1 cellular context compared by ENCODE assay signal in genomic region chr14:65412881-65413738, GRCh38.
A peak's percentile ranks its signal among the peaks of the same experiment; 100 is the strongest.
TF ChIP-seq lines count a peak whose summit lies in the region.

No MANE protein-coding gene starts in this region.

TF ChIP-seq in HepG2, 621 proteins besides CTCF, POLR2A, EP300 and RAD21 (continued from another document and continues in another):
- TF ChIP-seq PATZ1 (CRISPR knock-in tag; IDR thresholded peaks at IDR 0.05): 0 out of 2 replicates have a peak, but pooled peaks have one; percentile 12
- TF ChIP-seq ZNF792 (CRISPR knock-in tag; IDR thresholded peaks at IDR 0.05): no peak
- TF ChIP-seq, protein P1, sequence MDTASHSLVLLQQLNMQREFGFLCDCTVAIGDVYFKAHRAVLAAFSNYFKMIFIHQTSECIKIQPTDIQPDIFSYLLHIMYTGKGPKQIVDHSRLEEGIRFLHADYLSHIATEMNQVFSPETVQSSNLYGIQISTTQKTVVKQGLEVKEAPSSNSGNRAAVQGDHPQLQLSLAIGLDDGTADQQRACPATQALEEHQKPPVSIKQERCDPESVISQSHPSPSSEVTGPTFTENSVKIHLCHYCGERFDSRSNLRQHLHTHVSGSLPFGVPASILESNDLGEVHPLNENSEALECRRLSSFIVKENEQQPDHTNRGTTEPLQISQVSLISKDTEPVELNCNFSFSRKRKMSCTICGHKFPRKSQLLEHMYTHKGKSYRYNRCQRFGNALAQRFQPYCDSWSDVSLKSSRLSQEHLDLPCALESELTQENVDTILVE (CRISPR knock-in tag; IDR thresholded peaks at IDR 0.05): no peak
- peak; percentile 68 for TF ChIP-seq HNRNPLL (IDR thresholded peaks at IDR 0.05; ENCODE audit: low read depth, low read length, poor library complexity, severe bottlenecking)
- no peak for TF ChIP-seq NR3C1 (CRISPR knock-in tag; IDR thresholded peaks at IDR 0.05)
- TF ChIP-seq ZNF17 (CRISPR knock-in tag; IDR thresholded peaks at IDR 0.05): no peak
- TF ChIP-seq NFIC (IDR thresholded peaks at IDR 0.05; ENCODE audit: low read length): no peak
- 0 out of 2 replicates have a peak, but pooled peaks have one; percentile 30 for TF ChIP-seq E2F5 (CRISPR knock-in tag; conservative IDR thresholded peaks at IDR 0.05)
- TF ChIP-seq ZNF317 (CRISPR knock-in tag; IDR thresholded peaks at IDR 0.05): 0 out of 2 replicates have a peak, but pooled peaks have one; percentile 40
- TF ChIP-seq ZNF605 (CRISPR knock-in tag; IDR thresholded peaks at IDR 0.05): no peak
- no peak for TF ChIP-seq ZSCAN20 (CRISPR knock-in tag; IDR thresholded peaks at IDR 0.05; ENCODE audit: borderline replicate concordance)
- TF ChIP-seq ZNF713 (CRISPR knock-in tag; IDR thresholded peaks at IDR 0.05): no peak
- no peak for TF ChIP-seq FOXA1 (IDR thresholded peaks at IDR 0.05)
- TF ChIP-seq FOXA1 (CRISPR knock-in tag; IDR thresholded peaks at IDR 0.05): 0 out of 2 replicates have a peak, but pooled peaks have one; percentile 2
- TF ChIP-seq ZSCAN22 (CRISPR knock-in tag; IDR thresholded peaks at IDR 0.05): no peak
- TF ChIP-seq TCF7L2 (IDR thresholded peaks at IDR 0.05; ENCODE audit: low read depth, low read length): no peak
- TF ChIP-seq ZNF784 (CRISPR knock-in tag; IDR thresholded peaks at IDR 0.05; ENCODE audit: borderline replicate concordance): no peak
- TF ChIP-seq RCOR2 (CRISPR knock-in tag; IDR thresholded peaks at IDR 0.05): no peak
- TF ChIP-seq NFKBIZ (CRISPR knock-in tag; IDR thresholded peaks at IDR 0.05): no peak
- TF ChIP-seq, protein P2, sequence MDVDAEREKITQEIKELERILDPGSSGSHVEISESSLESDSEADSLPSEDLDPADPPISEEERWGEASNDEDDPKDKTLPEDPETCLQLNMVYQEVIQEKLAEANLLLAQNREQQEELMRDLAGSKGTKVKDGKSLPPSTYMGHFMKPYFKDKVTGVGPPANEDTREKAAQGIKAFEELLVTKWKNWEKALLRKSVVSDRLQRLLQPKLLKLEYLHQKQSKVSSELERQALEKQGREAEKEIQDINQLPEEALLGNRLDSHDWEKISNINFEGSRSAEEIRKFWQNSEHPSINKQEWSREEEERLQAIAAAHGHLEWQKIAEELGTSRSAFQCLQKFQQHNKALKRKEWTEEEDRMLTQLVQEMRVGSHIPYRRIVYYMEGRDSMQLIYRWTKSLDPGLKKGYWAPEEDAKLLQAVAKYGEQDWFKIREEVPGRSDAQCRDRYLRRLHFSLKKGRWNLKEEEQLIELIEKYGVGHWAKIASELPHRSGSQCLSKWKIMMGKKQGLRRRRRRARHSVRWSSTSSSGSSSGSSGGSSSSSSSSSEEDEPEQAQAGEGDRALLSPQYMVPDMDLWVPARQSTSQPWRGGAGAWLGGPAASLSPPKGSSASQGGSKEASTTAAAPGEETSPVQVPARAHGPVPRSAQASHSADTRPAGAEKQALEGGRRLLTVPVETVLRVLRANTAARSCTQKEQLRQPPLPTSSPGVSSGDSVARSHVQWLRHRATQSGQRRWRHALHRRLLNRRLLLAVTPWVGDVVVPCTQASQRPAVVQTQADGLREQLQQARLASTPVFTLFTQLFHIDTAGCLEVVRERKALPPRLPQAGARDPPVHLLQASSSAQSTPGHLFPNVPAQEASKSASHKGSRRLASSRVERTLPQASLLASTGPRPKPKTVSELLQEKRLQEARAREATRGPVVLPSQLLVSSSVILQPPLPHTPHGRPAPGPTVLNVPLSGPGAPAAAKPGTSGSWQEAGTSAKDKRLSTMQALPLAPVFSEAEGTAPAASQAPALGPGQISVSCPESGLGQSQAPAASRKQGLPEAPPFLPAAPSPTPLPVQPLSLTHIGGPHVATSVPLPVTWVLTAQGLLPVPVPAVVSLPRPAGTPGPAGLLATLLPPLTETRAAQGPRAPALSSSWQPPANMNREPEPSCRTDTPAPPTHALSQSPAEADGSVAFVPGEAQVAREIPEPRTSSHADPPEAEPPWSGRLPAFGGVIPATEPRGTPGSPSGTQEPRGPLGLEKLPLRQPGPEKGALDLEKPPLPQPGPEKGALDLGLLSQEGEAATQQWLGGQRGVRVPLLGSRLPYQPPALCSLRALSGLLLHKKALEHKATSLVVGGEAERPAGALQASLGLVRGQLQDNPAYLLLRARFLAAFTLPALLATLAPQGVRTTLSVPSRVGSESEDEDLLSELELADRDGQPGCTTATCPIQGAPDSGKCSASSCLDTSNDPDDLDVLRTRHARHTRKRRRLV (CRISPR knock-in tag; IDR thresholded peaks at IDR 0.05): 0 out of 2 replicates have a peak, but pooled peaks have one; percentile 14
- TF ChIP-seq ZFP90 (CRISPR knock-in tag; IDR thresholded peaks at IDR 0.05; ENCODE audit: borderline replicate concordance): peak; percentile 54; the same call in 1 of the 2 replicates
- TF ChIP-seq, protein P3, sequence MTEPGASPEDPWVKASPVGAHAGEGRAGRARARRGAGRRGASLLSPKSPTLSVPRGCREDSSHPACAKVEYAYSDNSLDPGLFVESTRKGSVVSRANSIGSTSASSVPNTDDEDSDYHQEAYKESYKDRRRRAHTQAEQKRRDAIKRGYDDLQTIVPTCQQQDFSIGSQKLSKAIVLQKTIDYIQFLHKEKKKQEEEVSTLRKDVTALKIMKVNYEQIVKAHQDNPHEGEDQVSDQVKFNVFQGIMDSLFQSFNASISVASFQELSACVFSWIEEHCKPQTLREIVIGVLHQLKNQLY (CRISPR knock-in tag; IDR thresholded peaks at IDR 0.05): no peak
- TF ChIP-seq ZNF780A (CRISPR knock-in tag; IDR thresholded peaks at IDR 0.05): no peak
- TF ChIP-seq HOXA9 (CRISPR knock-in tag; IDR thresholded peaks at IDR 0.05; ENCODE audit: borderline replicate concordance): 0 out of 2 replicates have a peak, but pooled peaks have one; percentile 45
- no peak for TF ChIP-seq NFYC (CRISPR knock-in tag; IDR thresholded peaks at IDR 0.05)
- TF ChIP-seq ZNF430 (CRISPR knock-in tag; IDR thresholded peaks at IDR 0.05): peak; percentile 5; the same call in 1 of the 2 replicates
- TF ChIP-seq, protein P4, sequence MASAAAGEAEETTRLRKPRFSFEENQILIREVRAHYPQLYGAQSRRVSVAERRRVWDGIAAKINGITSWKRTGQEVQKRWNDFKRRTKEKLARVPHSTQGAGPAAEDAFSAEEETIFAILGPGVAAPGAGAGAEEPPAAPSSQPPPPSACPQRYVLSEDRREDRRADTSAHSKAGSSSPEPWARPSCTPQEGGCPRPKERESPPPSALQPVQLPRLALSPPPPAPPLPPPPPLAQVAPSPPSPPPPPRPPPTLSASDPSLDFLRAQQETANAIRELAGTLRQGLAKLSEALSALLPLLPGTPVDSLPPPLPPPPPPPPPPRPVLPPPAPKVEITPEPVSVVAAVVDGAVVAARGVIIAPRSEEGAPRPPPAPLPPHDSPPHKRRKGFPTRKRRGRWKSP (CRISPR knock-in tag; IDR thresholded peaks at IDR 0.05): peak; percentile 15; the same call in 1 of the 2 replicates
- TF ChIP-seq DMAP1 (CRISPR knock-in tag; IDR thresholded peaks at IDR 0.05): 0 out of 2 replicates have a peak, but pooled peaks have one; percentile 44
- TF ChIP-seq SNAI1 (CRISPR knock-in tag; IDR thresholded peaks at IDR 0.05; ENCODE audit: borderline replicate concordance): no peak
- no peak for TF ChIP-seq KDM3A (CRISPR knock-in tag; IDR thresholded peaks at IDR 0.05; ENCODE audit: low read depth)
- TF ChIP-seq SMYD3 (CRISPR knock-in tag; IDR thresholded peaks at IDR 0.05): no peak
- TF ChIP-seq CENPT (CRISPR knock-in tag; IDR thresholded peaks at IDR 0.05; ENCODE audit: low read depth): no peak
- no peak for TF ChIP-seq SRSF1 (optimal IDR thresholded peaks at IDR 0.05; ENCODE audit: low read depth, low read length)
- TF ChIP-seq ZMAT3 (CRISPR knock-in tag; conservative IDR thresholded peaks at IDR 0.05): peak; percentile 69; the same call in 1 of the 2 replicates
- TF ChIP-seq, protein P5, sequence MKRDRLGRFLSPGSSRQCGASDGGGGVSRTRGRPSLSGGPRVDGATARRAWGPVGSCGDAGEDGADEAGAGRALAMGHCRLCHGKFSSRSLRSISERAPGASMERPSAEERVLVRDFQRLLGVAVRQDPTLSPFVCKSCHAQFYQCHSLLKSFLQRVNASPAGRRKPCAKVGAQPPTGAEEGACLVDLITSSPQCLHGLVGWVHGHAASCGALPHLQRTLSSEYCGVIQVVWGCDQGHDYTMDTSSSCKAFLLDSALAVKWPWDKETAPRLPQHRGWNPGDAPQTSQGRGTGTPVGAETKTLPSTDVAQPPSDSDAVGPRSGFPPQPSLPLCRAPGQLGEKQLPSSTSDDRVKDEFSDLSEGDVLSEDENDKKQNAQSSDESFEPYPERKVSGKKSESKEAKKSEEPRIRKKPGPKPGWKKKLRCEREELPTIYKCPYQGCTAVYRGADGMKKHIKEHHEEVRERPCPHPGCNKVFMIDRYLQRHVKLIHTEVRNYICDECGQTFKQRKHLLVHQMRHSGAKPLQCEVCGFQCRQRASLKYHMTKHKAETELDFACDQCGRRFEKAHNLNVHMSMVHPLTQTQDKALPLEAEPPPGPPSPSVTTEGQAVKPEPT (CRISPR knock-in tag; IDR thresholded peaks at IDR 0.05; ENCODE audit: low read depth): no peak
- TF ChIP-seq TFDP2 (CRISPR knock-in tag; IDR thresholded peaks at IDR 0.05): no peak
- TF ChIP-seq ZNF562 (CRISPR knock-in tag; IDR thresholded peaks at IDR 0.05; ENCODE audit: borderline replicate concordance): no peak
- no peak for TF ChIP-seq ZKSCAN1 (IDR thresholded peaks at IDR 0.05; ENCODE audit: low read length)
- TF ChIP-seq ZNF263 (CRISPR knock-in tag; IDR thresholded peaks at IDR 0.05): no peak
- no peak for TF ChIP-seq FOSL1 (CRISPR knock-in tag; IDR thresholded peaks at IDR 0.05; ENCODE audit: borderline replicate concordance)
- TF ChIP-seq MED8 (CRISPR knock-in tag; IDR thresholded peaks at IDR 0.05; ENCODE audit: insufficient replicate concordance): peak; percentile 26
- no peak for TF ChIP-seq ZNF616 (CRISPR knock-in tag; IDR thresholded peaks at IDR 0.05; ENCODE audit: low read depth)
- TF ChIP-seq YEATS2 (CRISPR knock-in tag; IDR thresholded peaks at IDR 0.05; ENCODE audit: borderline replicate concordance): no peak
- TF ChIP-seq, protein P6, sequence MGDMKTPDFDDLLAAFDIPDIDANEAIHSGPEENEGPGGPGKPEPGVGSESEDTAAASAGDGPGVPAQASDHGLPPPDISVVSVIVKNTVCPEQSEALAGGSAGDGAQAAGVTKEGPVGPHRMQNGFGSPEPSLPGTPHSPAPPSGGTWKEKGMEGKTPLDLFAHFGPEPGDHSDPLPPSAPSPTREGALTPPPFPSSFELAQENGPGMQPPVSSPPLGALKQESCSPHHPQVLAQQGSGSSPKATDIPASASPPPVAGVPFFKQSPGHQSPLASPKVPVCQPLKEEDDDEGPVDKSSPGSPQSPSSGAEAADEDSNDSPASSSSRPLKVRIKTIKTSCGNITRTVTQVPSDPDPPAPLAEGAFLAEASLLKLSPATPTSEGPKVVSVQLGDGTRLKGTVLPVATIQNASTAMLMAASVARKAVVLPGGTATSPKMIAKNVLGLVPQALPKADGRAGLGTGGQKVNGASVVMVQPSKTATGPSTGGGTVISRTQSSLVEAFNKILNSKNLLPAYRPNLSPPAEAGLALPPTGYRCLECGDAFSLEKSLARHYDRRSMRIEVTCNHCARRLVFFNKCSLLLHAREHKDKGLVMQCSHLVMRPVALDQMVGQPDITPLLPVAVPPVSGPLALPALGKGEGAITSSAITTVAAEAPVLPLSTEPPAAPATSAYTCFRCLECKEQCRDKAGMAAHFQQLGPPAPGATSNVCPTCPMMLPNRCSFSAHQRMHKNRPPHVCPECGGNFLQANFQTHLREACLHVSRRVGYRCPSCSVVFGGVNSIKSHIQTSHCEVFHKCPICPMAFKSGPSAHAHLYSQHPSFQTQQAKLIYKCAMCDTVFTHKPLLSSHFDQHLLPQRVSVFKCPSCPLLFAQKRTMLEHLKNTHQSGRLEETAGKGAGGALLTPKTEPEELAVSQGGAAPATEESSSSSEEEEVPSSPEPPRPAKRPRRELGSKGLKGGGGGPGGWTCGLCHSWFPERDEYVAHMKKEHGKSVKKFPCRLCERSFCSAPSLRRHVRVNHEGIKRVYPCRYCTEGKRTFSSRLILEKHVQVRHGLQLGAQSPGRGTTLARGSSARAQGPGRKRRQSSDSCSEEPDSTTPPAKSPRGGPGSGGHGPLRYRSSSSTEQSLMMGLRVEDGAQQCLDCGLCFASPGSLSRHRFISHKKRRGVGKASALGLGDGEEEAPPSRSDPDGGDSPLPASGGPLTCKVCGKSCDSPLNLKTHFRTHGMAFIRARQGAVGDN (CRISPR knock-in tag; IDR thresholded peaks at IDR 0.05): peak; percentile 39
- TF ChIP-seq CCAR2 (optimal IDR thresholded peaks at IDR 0.05; ENCODE audit: low read depth, low read length): no peak
- TF ChIP-seq ZMYM4 (CRISPR knock-in tag; IDR thresholded peaks at IDR 0.05): no peak
- TF ChIP-seq FOSL2 (CRISPR knock-in tag; IDR thresholded peaks at IDR 0.05): no peak
- peak; percentile 24; the same call in 1 of the 2 replicates for TF ChIP-seq KDM5B (CRISPR knock-in tag; IDR thresholded peaks at IDR 0.05; ENCODE audit: borderline replicate concordance)
